In genomic region chr2:181466661-181467576, GRCh38 we compare ENCODE assay signal across 8 cellular contexts. TPM values are rescaled to one million over a fixed set of nuclear protein-coding genes. Genes with fewer than 3 reads are reported as not detected.
A peak's percentile ranks its signal among the peaks of the same experiment; 100 is the strongest.
DNase-seq lines count a peak whose midpoint lies in the region; ATAC-seq and TF ChIP-seq lines count a peak whose summit lies in the region.

No MANE protein-coding gene starts in this region.

- TF ChIP-seq POLR2A in spleen (IDR thresholded peaks at IDR 0.05) = no peak

- H3K4me1 ChIP-seq in spleen = peaks cover 40 to 95% (median 88%) of the 10 kb centered on the region in 6 donors

- peaks cover 87% of the 10 kb centered on the region for H3K79me2 ChIP-seq in SU-DHL-6 (ENCODE audit: insufficient read depth, low read length)

- no peak overlapping the region for H3K4me3 ChIP-seq in SU-DHL-6 (ENCODE audit: insufficient read depth, low read length, poor library complexity, severe bottlenecking)
- no peak overlapping the region for H3K4me3 ChIP-seq in spleen

- no peaks in the 10 kb centered on the region for H4K20me1 ChIP-seq in SU-DHL-6 (ENCODE audit: low read depth, low read length)

- no peaks in the 10 kb centered on the region for H3K27me3 ChIP-seq in SU-DHL-6 (ENCODE audit: low read length)
- no peaks in the 10 kb centered on the region for H3K27me3 ChIP-seq in spleen (replicated peaks in 1 of 7)

- H3K4me2 ChIP-seq in SU-DHL-6 (ENCODE audit: low read depth, low read length, poor library complexity, severe bottlenecking) = peak overlapping the region; percentile 5

- H3K36me3 ChIP-seq in SU-DHL-6 (ENCODE audit: low read length) (peaks cover 18% of the 10 kb centered on the region; the same call in 1 of the 2 replicates), spleen (peaks cover 0 to 14% (median 3%) of the 10 kb centered on the region in 6 donors)

- DNase-seq in GF-D8 (lab: John Stamatoyannopoulos, UW) = peak; percentile 22
- DNase-seq in activated naive CD8-positive, alpha-beta T cell treated with anti-CD3 and anti-CD28 coated beads, Interleukin-2, amount 50 U/mL, for 16 hours (ENCODE audit: low read depth, low spot score) = peak; percentile 42
- peak; percentile 75 for DNase-seq in left ventricle myocardium superior
- peak; percentile 91 for DNase-seq in spleen
- no peak for DNase-seq in GM19238 (ENCODE audit: insufficient read length, low spot score)

- H3K27ac ChIP-seq in SU-DHL-6 (ENCODE audit: low read depth, low read length) (no peak overlapping the region), spleen (peak overlapping the region in 6 of 8 donors; percentile 20 to 99 (median 93))

- H3F3A ChIP-seq in SU-DHL-6 (ENCODE audit: insufficient read depth) = no peaks in the 10 kb centered on the region; the same call in 1 of the 2 replicates

- no peak overlapping the region for H3K9ac ChIP-seq in SU-DHL-6 (ENCODE audit: low read length)

- H3K9me3 ChIP-seq in SU-DHL-6 (ENCODE audit: insufficient read depth, low read length) (no peaks in the 10 kb centered on the region), spleen (no peaks in the 10 kb centered on the region)

- no peak overlapping the region for H2AFZ ChIP-seq in SU-DHL-6 (ENCODE audit: low read depth, low read length, severe bottlenecking)

- peak; percentile 43 for ATAC-seq in HG03521 (IDR thresholded peaks at IDR 0.05; ENCODE audit: unreplicated experiment)
- no peak for ATAC-seq in left ventricle myocardium superior
- ATAC-seq in HG03097 (IDR thresholded peaks at IDR 0.05; ENCODE audit: low FRiP score, unreplicated experiment) = no peak

- TF ChIP-seq CTCF in SU-DHL-6 (IDR thresholded peaks at IDR 0.05; ENCODE audit: insufficient read depth, low read length, poor library complexity, severe bottlenecking) (peak; percentile 78), spleen (IDR thresholded peaks at IDR 0.05 in 8 of 11, conservative IDR thresholded peaks at IDR 0.05 in 3 of 11) (peak; percentile 42 to 85 (median 77))

- WGBS in spleen, 5 donors = 44 to 54% (median 48%) methylated on average over 4 of the region's 4 CpGs

- no peaks in the 10 kb centered on the region for H3K9me2 ChIP-seq in SU-DHL-6 (replicated peaks; ENCODE audit: insufficient read depth, low read length)

- intact Hi-C loops in left ventricle myocardium superior (cut with micrococcal nuclease) = loop anchor here (5.0 kb wide), 1 partner anchor 500 kb away; no protein-coding TSS in a partner anchor
- intact Hi-C loops in spleen (cut with DNase I; ENCODE audit: low total_unique reads) = no loop called here

RNA-seq across cellular contexts. Expression of gene ITGA4, which starts 9.7 kb away (rescaled TPM):
- total RNA-seq in left ventricle myocardium superior = 1.5 TPM
- total RNA-seq in spleen = 100 to 1,000 TPM; 136 to 207 (median 156) TPM
- polyA plus RNA-seq in spleen = 10 to 100 TPM; 13.3 to 17.8 (median 17.3) TPM

Comparison
In these comparisons a context has a peak if more than half of its experiments do, and no peak if none do; other contexts are left out.
1. RNA of gene ITGA4, which starts 9.7 kb away (total RNA-seq): 136 to 207 TPM in spleen; 1.5 TPM in left ventricle myocardium superior (single experiment); every median in the first group is over 10 times any median in the second.